ENCODE assay signal across 22 cellular contexts in genomic region chr4:185679523-185679922, GRCh38.
A peak's percentile ranks its signal among the peaks of the same experiment; 100 is the strongest.
DNase-seq lines count a peak whose midpoint lies in the region; ATAC-seq, FAIRE-seq and TF ChIP-seq lines count a peak whose summit lies in the region.
"Had no signal": no experiment of that assay in that cellular context is flagged by ENCODE, and none has a peak within 500 bp of the region (broad histone marks: within the 10 kb centered on the region; RNA-seq: fewer than 3 reads in every experiment).

No MANE protein-coding gene starts in this region.

- H3K9me3 ChIP-seq in left ventricle myocardium inferior (replicated peaks) (no peaks in the 10 kb centered on the region), tibial artery (no peaks in the 10 kb centered on the region)
- H3K9me3 ChIP-seq: A549, Caco-2 had no signal

- H3K27ac ChIP-seq in left ventricle myocardium inferior (replicated peaks) (peak overlapping the region; percentile 13), tibial artery (peak overlapping the region; percentile 13 to 86)
- H3K27ac ChIP-seq: 22Rv1; A549; BLaER1 treated with 17β-estradiol and CSF1 and Interleukin-3, amounts not matched to agents 10 nM and 100 nM; C4-2B had no signal

- no peak for ATAC-seq in Right ventricle myocardium inferior
- ATAC-seq: A549; CD8-positive, alpha-beta T cell; GM12878 had no signal

- intact Hi-C loops in left ventricle myocardium inferior (cut with micrococcal nuclease) = no loop called here
- intact Hi-C loops in Right ventricle myocardium inferior (cut with DNase I) = no loop called here
- intact Hi-C loops in tibial artery (cut with DNase I; ENCODE audit: low total_unique reads) = no loop called here

- H3K36me3 ChIP-seq in left ventricle myocardium inferior = peaks cover 27% of the 10 kb centered on the region
- peaks cover 9 to 16% (median 13%) of the 10 kb centered on the region in 3 donors for H3K36me3 ChIP-seq in tibial artery
- H3K36me3 ChIP-seq: BLaER1 treated with 17β-estradiol and CSF1 and Interleukin-3, amounts not matched to agents 10 nM and 100 nM had no signal

- H3K27me3 ChIP-seq in left ventricle myocardium inferior (ENCODE audit: low read depth) (no peaks in the 10 kb centered on the region), tibial artery (no peaks in the 10 kb centered on the region)
- H3K27me3 ChIP-seq: BLaER1 treated with 17β-estradiol and CSF1 and Interleukin-3, amounts not matched to agents 10 nM and 100 nM had no signal

- H3K4me3 ChIP-seq in left ventricle myocardium inferior (no peak overlapping the region), tibial artery (no peak overlapping the region)
- H3K4me3 ChIP-seq: A549; BLaER1 treated with 17β-estradiol and CSF1 and Interleukin-3, amounts not matched to agents 10 nM and 100 nM; GM12878 had no signal

- no peak for DNase-seq in left ventricle myocardium inferior
- no peak for DNase-seq in Right ventricle myocardium inferior (ENCODE audit: missing footprints)
- no peak for DNase-seq in GM12892 (ENCODE audit: insufficient read length)
- no peak for DNase-seq in tibial artery
- DNase-seq in DMS153 treated with DMSO at 0.1 percent for 48 hours (lab: John Stamatoyannopoulos, UW; ENCODE audit: unreplicated experiment) = no peak
- DNase-seq: AML-193; Caco-2; Calu3; CD4-positive, alpha-beta T cell; CD8-positive, alpha-beta T cell; DMS53; DMS79; DND-41; EL; GDM1 had no signal

- no peak for TF ChIP-seq POLR2A in GM12892 (IDR thresholded peaks at IDR 0.05; ENCODE audit: low read depth, low read length)

- peak; percentile 38 for FAIRE-seq in GM12892 (lab: Jason Lieb, UNC)
- FAIRE-seq: A549, D721Med, GM12878, GM19239 had no signal

- TF ChIP-seq CTCF in left ventricle myocardium inferior (IDR thresholded peaks at IDR 0.05; ENCODE audit: borderline replicate concordance) (no peak), tibial artery (IDR thresholded peaks at IDR 0.05) (no peak)

- peaks cover 96% of the 10 kb centered on the region for H3K4me1 ChIP-seq in left ventricle myocardium inferior
- H3K4me1 ChIP-seq in tibial artery = peaks cover 0 to 46% (median 5%) of the 10 kb centered on the region in 4 donors
- H3K4me1 ChIP-seq: A549; BLaER1 treated with 17β-estradiol and CSF1 and Interleukin-3, amounts not matched to agents 10 nM and 100 nM; Caco-2 had no signal
